ENCODE assay signal across 16 cellular contexts in the genomic region with DNA sequence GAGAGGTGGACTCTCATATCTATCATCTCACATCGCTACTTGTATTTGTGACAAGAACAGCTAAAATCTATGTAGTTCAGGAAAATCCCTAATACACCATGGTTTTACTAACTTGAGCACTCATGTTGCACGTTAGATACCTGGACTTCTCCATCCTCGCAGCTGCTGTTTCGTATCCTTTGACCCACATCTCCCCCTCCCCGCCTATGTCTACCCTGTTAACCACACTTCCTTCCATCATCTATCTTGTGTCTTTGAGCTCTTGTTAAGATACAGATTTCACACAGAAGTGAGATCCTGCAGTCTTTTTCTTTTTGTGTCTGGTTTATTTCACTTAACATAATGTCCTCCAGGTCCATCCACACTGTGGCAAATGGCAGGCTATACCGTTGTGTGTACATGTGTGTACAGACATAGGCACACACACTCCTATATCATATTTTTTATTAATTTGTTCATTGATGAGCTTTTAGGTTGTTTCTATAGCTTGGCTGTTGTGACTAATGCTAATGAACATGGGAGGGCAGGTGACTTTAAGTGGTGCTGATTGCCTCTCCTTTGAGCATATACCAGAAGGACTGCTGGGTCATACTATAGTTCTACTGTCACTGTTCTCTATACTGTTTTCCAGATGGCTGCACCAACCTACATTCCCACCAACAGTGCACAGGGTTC.
DNase-seq lines count a peak whose midpoint lies in the region; ATAC-seq, FAIRE-seq and TF ChIP-seq lines count a peak whose summit lies in the region.
"Had no signal": no experiment of that assay in that cellular context is flagged by ENCODE, and none has a peak within 500 bp of the region (broad histone marks: within the 10 kb centered on the region; RNA-seq: fewer than 3 reads in every experiment).

No MANE protein-coding gene starts in this region.

- no peaks in the 10 kb centered on the region for H3K27me3 ChIP-seq in naive thymus-derived CD4-positive, alpha-beta T cell (ENCODE audit: control insufficient read depth in 2 of 2, insufficient read depth in 2 of 2, low read length in 2 of 2)
- no peaks in the 10 kb centered on the region for H3K27me3 ChIP-seq in thyroid gland
- H3K27me3 ChIP-seq: colonic mucosa, SJSA1 had no signal

- WGBS in thyroid gland, 2 donors: 67 to 72% methylated on average over 6 of the region's 6 CpGs

- CTCF ChIA-PET in naive thymus-derived CD4-positive, alpha-beta T cell (lab: Charles Lee): interaction anchor here (0.7 kb wide), 1 partner anchor 646 kb away, joined by 4 read pairs; no protein-coding TSS in a partner anchor
- CTCF ChIA-PET in MCF 10A (lab: Yijun Ruan, JAX): no interaction called here

- no peaks in the 10 kb centered on the region for H3K27me3 Mint-ChIP-seq in T-helper 1 cell treated with Interleukin-12 subunit alpha and Interleukin-12 subunit beta and Interleukin-4 antibody, amounts not matched to agents 30 μg/mL and 1 μg/mL, for 36 hours (ENCODE audit: low read depth)
- no peaks in the 10 kb centered on the region for H3K27me3 Mint-ChIP-seq in naive thymus-derived CD4-positive, alpha-beta T cell
- no peaks in the 10 kb centered on the region for H3K27me3 Mint-ChIP-seq in MCF 10A (ENCODE audit: insufficient read depth, unreplicated experiment)

- TF ChIP-seq CTCF in thyroid gland (IDR thresholded peaks at IDR 0.05): no peak
- TF ChIP-seq CTCF in MCF 10A (IDR thresholded peaks at IDR 0.05; ENCODE audit: unreplicated experiment): no peak

- H3K27ac Mint-ChIP-seq in T-helper 1 cell treated with Interleukin-12 subunit alpha and Interleukin-12 subunit beta and Interleukin-4 antibody, amounts not matched to agents 30 μg/mL and 1 μg/mL, for 36 hours: peak overlapping the region; percentile 50
- peak overlapping the region in 6 of 9 donors; percentile 6 to 38 (median 20) for H3K27ac Mint-ChIP-seq in naive thymus-derived CD4-positive, alpha-beta T cell
- H3K27ac Mint-ChIP-seq in MCF 10A (ENCODE audit: low read depth, unreplicated experiment): no peak overlapping the region

- H3K27ac ChIP-seq in naive thymus-derived CD4-positive, alpha-beta T cell (ENCODE audit: low read depth, low read length): no peak overlapping the region
- H3K27ac ChIP-seq in thyroid gland: no peak overlapping the region
- H3K27ac ChIP-seq: C4-2B, colonic mucosa, SJSA1 had no signal

- no peaks in the 10 kb centered on the region for H3K36me3 ChIP-seq in naive thymus-derived CD4-positive, alpha-beta T cell (ENCODE audit: control insufficient read depth in 2 of 3, insufficient read depth in 3 of 3, low read length in 3 of 3)
- H3K36me3 ChIP-seq in thyroid gland: no peaks in the 10 kb centered on the region
- H3K36me3 ChIP-seq: colonic mucosa, HAP-1, SJSA1 had no signal

- H3K9me3 ChIP-seq in naive thymus-derived CD4-positive, alpha-beta T cell (ENCODE audit: control insufficient read depth in 2 of 3, low read length in 3 of 3): no peaks in the 10 kb centered on the region
- no peaks in the 10 kb centered on the region for H3K9me3 ChIP-seq in thyroid gland
- H3K9me3 ChIP-seq: colonic mucosa, HAP-1, SJSA1 had no signal

- peak; percentile 67 for ATAC-seq in GM18505 (IDR thresholded peaks at IDR 0.05; ENCODE audit: unreplicated experiment)
- peak; percentile 49 for ATAC-seq in GM21529 (IDR thresholded peaks at IDR 0.05; ENCODE audit: unreplicated experiment)
- peak; percentile 88 for ATAC-seq in naive thymus-derived CD4-positive, alpha-beta T cell
- ATAC-seq: left colon had no signal

- no peak overlapping the region for H3K4me3 ChIP-seq in naive thymus-derived CD4-positive, alpha-beta T cell (ENCODE audit: low read length)
- no peak overlapping the region for H3K4me3 ChIP-seq in thyroid gland (replicated peaks in 1 of 3)
- H3K4me3 ChIP-seq: colonic mucosa, HAP-1, SJSA1 had no signal

- peaks cover 17% of the 10 kb centered on the region for H3K4me1 Mint-ChIP-seq in T-helper 1 cell treated with Interleukin-12 subunit alpha and Interleukin-12 subunit beta and Interleukin-4 antibody, amounts not matched to agents 30 μg/mL and 1 μg/mL, for 36 hours (ENCODE audit: low read depth)
- H3K4me1 Mint-ChIP-seq in naive thymus-derived CD4-positive, alpha-beta T cell: peaks cover 9 to 38% (median 22%) of the 10 kb centered on the region in 7 donors
- peaks cover 9% of the 10 kb centered on the region for H3K4me1 Mint-ChIP-seq in MCF 10A (ENCODE audit: insufficient read depth, unreplicated experiment)

- no TSS peak for BruUV-seq in MCF 10A (replicated peaks; lab: Mats Ljungman, UMichigan)

- intact Hi-C loops in naive thymus-derived CD4-positive, alpha-beta T cell (cut with micrococcal nuclease): no loop called here
- intact Hi-C loops in thyroid gland (cut with DNase I) (no loop called here), MCF 10A (cut with micrococcal nuclease) (no loop called here)

- POLR2A ChIA-PET in naive thymus-derived CD4-positive, alpha-beta T cell (lab: Charles Lee): no interaction called here
- POLR2A ChIA-PET in MCF 10A (lab: Yijun Ruan, JAX): interaction anchor here (0.8 to 2.5 kb wide), 2 partner anchors 9 to 394 kb away, joined by 4 to 8 read pairs; no protein-coding TSS in a partner anchor

- H3K9me3 Mint-ChIP-seq in T-helper 1 cell treated with Interleukin-12 subunit alpha and Interleukin-12 subunit beta and Interleukin-4 antibody, amounts not matched to agents 30 μg/mL and 1 μg/mL, for 36 hours: peaks cover 7% of the 10 kb centered on the region
- H3K9me3 Mint-ChIP-seq in naive thymus-derived CD4-positive, alpha-beta T cell: peaks cover 0 to 6% (median 0%) of the 10 kb centered on the region in 11 donors
- H3K9me3 Mint-ChIP-seq in MCF 10A (ENCODE audit: unreplicated experiment): peaks cover 11% of the 10 kb centered on the region

- peaks cover 18 to 27% of the 10 kb centered on the region in 2 donors for H3K4me1 ChIP-seq in naive thymus-derived CD4-positive, alpha-beta T cell (ENCODE audit: control insufficient read depth in 2 of 2, insufficient read depth in 2 of 2, low read length in 2 of 2)
- peaks cover under 1 to 2% of the 10 kb centered on the region in 2 donors for H3K4me1 ChIP-seq in thyroid gland
- H3K4me1 ChIP-seq: colonic mucosa, HAP-1, SJSA1 had no signal

- peaks cover 5% of the 10 kb centered on the region for H3K36me3 Mint-ChIP-seq in T-helper 1 cell treated with Interleukin-12 subunit alpha and Interleukin-12 subunit beta and Interleukin-4 antibody, amounts not matched to agents 30 μg/mL and 1 μg/mL, for 36 hours (ENCODE audit: low read depth)
- peaks cover 7 to 27% (median 22%) of the 10 kb centered on the region in 5 donors for H3K36me3 Mint-ChIP-seq in naive thymus-derived CD4-positive, alpha-beta T cell
- peaks cover 20% of the 10 kb centered on the region for H3K36me3 Mint-ChIP-seq in MCF 10A (ENCODE audit: insufficient read depth, unreplicated experiment)

- TF ChIP-seq POLR2A in GM18505 (IDR thresholded peaks at IDR 0.05; ENCODE audit: borderline replicate concordance, extremely low read depth, insufficient read depth, insufficient read length) (no peak), GM12892 (IDR thresholded peaks at IDR 0.05; ENCODE audit: low read depth, low read length) (no peak), thyroid gland (IDR thresholded peaks at IDR 0.05) (no peak)

- peak in 5 of 9 donors; percentile 27 to 41 (median 28) for DNase-seq in naive thymus-derived CD4-positive, alpha-beta T cell
- DNase-seq in GM12892 (ENCODE audit: insufficient read length): no peak
- DNase-seq in nucleus accumbens (lab: John Stamatoyannopoulos, UW): no peak
- DNase-seq in thyroid gland: no peak
- DNase-seq in MCF 10A (ENCODE audit: unreplicated experiment): no peak
- DNase-seq: amygdala, colonic mucosa, left colon, NCI-H2171, retina had no signal

- FAIRE-seq in GM12892 (lab: Jason Lieb, UNC): no peak

- peak overlapping the region; percentile 31 for H3K4me3 Mint-ChIP-seq in T-helper 1 cell treated with Interleukin-12 subunit alpha and Interleukin-12 subunit beta and Interleukin-4 antibody, amounts not matched to agents 30 μg/mL and 1 μg/mL, for 36 hours
- peak overlapping the region in 8 of 10 donors; percentile 2 to 56 (median 29) for H3K4me3 Mint-ChIP-seq in naive thymus-derived CD4-positive, alpha-beta T cell
- H3K4me3 Mint-ChIP-seq in MCF 10A (ENCODE audit: unreplicated experiment): no peak overlapping the region

Comparison
In these comparisons a context has a peak if more than half of its experiments do, and no peak if none do; other contexts are left out.
1. DNase-seq: peak in naive thymus-derived CD4-positive, alpha-beta T cell (5 of 9); none in GM12892 (single experiment), nucleus accumbens (0 of 56), thyroid gland (0 of 2) and MCF 10A (single experiment).
2. Peak in every context shown above with its lines, with median percentiles within 50 percentile points of each other: ATAC-seq.